9 cellular contexts compared by ENCODE assay signal in the genomic region with DNA sequence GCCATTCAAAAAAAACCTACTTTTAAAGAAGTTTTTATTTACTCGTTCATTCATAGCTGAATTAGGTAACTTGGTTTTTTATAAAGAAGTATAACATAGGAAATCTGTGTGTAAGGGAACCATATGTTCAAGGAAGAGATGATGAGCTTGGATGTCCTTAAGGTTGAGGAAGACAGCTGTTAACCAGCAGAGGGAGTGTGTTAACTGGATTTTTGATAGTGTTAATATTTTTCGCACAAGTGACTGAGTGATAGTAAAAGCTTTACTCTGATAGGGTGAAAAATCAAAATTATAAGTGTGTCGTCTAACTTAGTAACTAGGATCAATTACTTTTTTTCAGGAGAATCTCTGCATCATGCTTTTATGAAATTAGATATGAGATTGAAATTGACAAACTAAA.
DNase-seq lines count a peak whose midpoint lies in the region; ATAC-seq and TF ChIP-seq lines count a peak whose summit lies in the region.
"Had no signal": no experiment of that assay in that cellular context is flagged by ENCODE, and none has a peak within 500 bp of the region (broad histone marks: within the 10 kb centered on the region; RNA-seq: fewer than 3 reads in every experiment).

No MANE protein-coding gene starts in this region.

- peaks cover 5% of the 10 kb centered on the region for H3K36me3 Mint-ChIP-seq in WTC11

- no peaks in the 10 kb centered on the region for H3K36me3 ChIP-seq in RWPE2 (ENCODE audit: low read depth)
- H3K36me3 ChIP-seq: neutrophil had no signal

- in situ Hi-C loops in ACHN (cut with HindIII; ENCODE audit: low pct_ligation_motif_present, low pct_unique_long_range_greater_than_20kb, low sequenced_read_pairs) = no loop called here

- POLR2A ChIA-PET in HEK293T (lab: Yijun Ruan, JAX) = no interaction called here
- POLR2A ChIA-PET in WTC11 (lab: Charles Lee) = interaction anchor here (1.3 kb wide), 1 partner anchor 49 kb away, joined by 3 read pairs; no protein-coding TSS in a partner anchor

- H3K27ac Mint-ChIP-seq in WTC11 = no peak overlapping the region

- H3K4me3 ChIP-seq in RWPE2 (ENCODE audit: severe bottlenecking) = no peak overlapping the region

- H3K27ac ChIP-seq in RWPE2 (ENCODE audit: poor library complexity, severe bottlenecking) = no peak overlapping the region
- H3K27ac ChIP-seq: neutrophil had no signal

- CTCF ChIA-PET in HEK293T (lab: Yijun Ruan, JAX) = no interaction called here
- CTCF ChIA-PET in WTC11 (lab: Charles Lee) = interaction anchor here (0.9 to 1.6 kb wide), 7 partner anchors 11 to 437 kb away, joined by 3 to 8 read pairs (median 3); no protein-coding TSS in a partner anchor

- H3K27me3 Mint-ChIP-seq in WTC11 (ENCODE audit: low read depth) = no peaks in the 10 kb centered on the region

- H3K4me3 Mint-ChIP-seq in WTC11 = no peak overlapping the region

- peak; percentile 27 for DNase-seq in ACHN
- DNase-seq in HEK293T (ENCODE audit: extremely low spot score) = peak; percentile 14
- DNase-seq in RWPE2 (ENCODE audit: low spot score) = no peak
- peak; percentile 15 for DNase-seq in iPS-NIHi7 (ENCODE audit: extremely low spot score)
- DNase-seq in dedifferentiated amniotic fluid mesenchymal stem cell (ENCODE audit: extremely low spot score) = no peak
- DNase-seq in WTC11 (ENCODE audit: low spot score) = no peak
- no peak for DNase-seq in NOMO-1 treated with dmso at 0.1 percent for 144 hours (lab: John Stamatoyannopoulos, UW; ENCODE audit: unreplicated experiment)

- peaks cover 8% of the 10 kb centered on the region for H3K4me1 ChIP-seq in RWPE2 (ENCODE audit: insufficient read depth, poor library complexity, severe bottlenecking)

- peaks cover 37% of the 10 kb centered on the region for H3K9me3 Mint-ChIP-seq in WTC11

- no peaks in the 10 kb centered on the region for H3K9me3 ChIP-seq in RWPE2 (ENCODE audit: severe bottlenecking)
- H3K9me3 ChIP-seq: neutrophil had no signal

- ATAC-seq in RWPE2 (ENCODE audit: low read depth) (0 out of 3 replicates have a peak, but pooled peaks have one; percentile 40), GM19467 (IDR thresholded peaks at IDR 0.05; ENCODE audit: unreplicated experiment) (no peak), WTC11 (no peak)

- peak; percentile 60 for TF ChIP-seq CTCF in RWPE2 (IDR thresholded peaks at IDR 0.05; ENCODE audit: poor library complexity, severe bottlenecking)
- no peak for TF ChIP-seq CTCF in WTC11 (IDR thresholded peaks at IDR 0.05)

- H3K27me3 ChIP-seq in RWPE2 (ENCODE audit: insufficient read depth, poor library complexity, severe bottlenecking) = no peaks in the 10 kb centered on the region
- H3K27me3 ChIP-seq: neutrophil had no signal

- no peaks in the 10 kb centered on the region for H3K4me1 Mint-ChIP-seq in WTC11

TF ChIP-seq in HEK293T, 16 proteins besides CTCF, POLR2A, EP300 and RAD21:
- TF ChIP-seq PKNOX1 (IDR thresholded peaks at IDR 0.05) (no peak), TARDBP (IDR thresholded peaks at IDR 0.05) (no peak), L3MBTL2 (conservative IDR thresholded peaks at IDR 0.05) (no peak), FOXA1 (IDR thresholded peaks at IDR 0.05) (no peak), FOXK2 (IDR thresholded peaks at IDR 0.05) (no peak)

TF ChIP-seq in WTC11, 78 proteins besides CTCF, POLR2A, EP300 and RAD21:
- TF ChIP-seq, protein P1, sequence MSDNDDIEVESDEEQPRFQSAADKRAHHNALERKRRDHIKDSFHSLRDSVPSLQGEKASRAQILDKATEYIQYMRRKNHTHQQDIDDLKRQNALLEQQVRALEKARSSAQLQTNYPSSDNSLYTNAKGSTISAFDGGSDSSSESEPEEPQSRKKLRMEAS (CRISPR knock-in tag; IDR thresholded peaks at IDR 0.05) = no peak

Comparison
In these comparisons a context has a peak if more than half of its experiments do, and no peak if none do; other contexts are left out.
1. DNase-seq: peak in ACHN (single experiment), HEK293T (single experiment) and iPS-NIHi7 (single experiment); none in RWPE2 (single experiment), dedifferentiated amniotic fluid mesenchymal stem cell (single experiment), WTC11 (single experiment) and NOMO-1 treated with dmso at 0.1 percent for 144 hours (single experiment).